1 cellular context compared by ENCODE assay signal in genomic region chr9:33446507-33447403, GRCh38.
TF ChIP-seq lines count a peak whose summit lies in the region.

No MANE protein-coding gene starts in this region.

TF ChIP-seq in GM12878, 131 proteins besides CTCF, POLR2A, EP300 and RAD21 (continues in another document):
- TF ChIP-seq USF2 (IDR thresholded peaks at IDR 0.05; ENCODE audit: borderline replicate concordance, low read depth, low read length): no peak
- 0 out of 2 replicates have a peak, but pooled peaks have one; percentile 25 for TF ChIP-seq BCL11A (IDR thresholded peaks at IDR 0.05; ENCODE audit: low read depth, low read length)
- peak; percentile 87 for TF ChIP-seq IKZF1 (conservative IDR thresholded peaks at IDR 0.05)
- no peak for TF ChIP-seq FOS (IDR thresholded peaks at IDR 0.05; ENCODE audit: borderline replicate concordance, extremely low read depth, insufficient read length)
- TF ChIP-seq IKZF2 (IDR thresholded peaks at IDR 0.05): peak; percentile 67 to 74; a peak in 2 of 4 replicates
- peak; percentile 43; the same call in 1 of the 2 replicates for TF ChIP-seq NBN (IDR thresholded peaks at IDR 0.05)
- peak; percentile 82 for TF ChIP-seq NFIC (IDR thresholded peaks at IDR 0.05; ENCODE audit: low read depth, low read length)
- TF ChIP-seq YBX1 (IDR thresholded peaks at IDR 0.05): no peak
- TF ChIP-seq TCF3 (IDR thresholded peaks at IDR 0.05; ENCODE audit: borderline replicate concordance, insufficient read depth, low read depth, low read length): peak; percentile 84; the same call in 1 of the 2 replicates
- TF ChIP-seq, protein P1, sequence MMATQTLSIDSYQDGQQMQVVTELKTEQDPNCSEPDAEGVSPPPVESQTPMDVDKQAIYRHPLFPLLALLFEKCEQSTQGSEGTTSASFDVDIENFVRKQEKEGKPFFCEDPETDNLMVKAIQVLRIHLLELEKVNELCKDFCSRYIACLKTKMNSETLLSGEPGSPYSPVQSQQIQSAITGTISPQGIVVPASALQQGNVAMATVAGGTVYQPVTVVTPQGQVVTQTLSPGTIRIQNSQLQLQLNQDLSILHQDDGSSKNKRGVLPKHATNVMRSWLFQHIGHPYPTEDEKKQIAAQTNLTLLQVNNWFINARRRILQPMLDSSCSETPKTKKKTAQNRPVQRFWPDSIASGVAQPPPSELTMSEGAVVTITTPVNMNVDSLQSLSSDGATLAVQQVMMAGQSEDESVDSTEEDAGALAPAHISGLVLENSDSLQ (IDR thresholded peaks at IDR 0.05): peak; percentile 90
- TF ChIP-seq FOXM1 (IDR thresholded peaks at IDR 0.05; ENCODE audit: low read depth, low read length): peak; percentile 67; the same call in 1 of the 2 replicates
- TF ChIP-seq EZH2 (IDR thresholded peaks at IDR 0.05; ENCODE audit: borderline replicate concordance, control insufficient read depth, low read depth, low read length): no peak
- 0 out of 2 replicates have a peak, but pooled peaks have one; percentile 32 for TF ChIP-seq DPF2 (IDR thresholded peaks at IDR 0.05)
- no peak for TF ChIP-seq BRCA1 (IDR thresholded peaks at IDR 0.05; ENCODE audit: low read depth, low read length)
- TF ChIP-seq POU2F2 (IDR thresholded peaks at IDR 0.05; ENCODE audit: borderline replicate concordance, low read depth, low read length): peak; percentile 38; the same call in 1 of the 3 replicates
- no peak; the same call in 1 of the 2 replicates for TF ChIP-seq ZNF207 (IDR thresholded peaks at IDR 0.05; ENCODE audit: borderline replicate concordance)
- no peak for TF ChIP-seq TCF7 (IDR thresholded peaks at IDR 0.05; ENCODE audit: borderline replicate concordance)
- no peak for TF ChIP-seq POLR2AphosphoS2 (IDR thresholded peaks at IDR 0.05; ENCODE audit: low read depth, low read length)
- TF ChIP-seq TAF1 (IDR thresholded peaks at IDR 0.05; ENCODE audit: borderline replicate concordance, low read depth, low read length): no peak
- TF ChIP-seq, protein P2, sequence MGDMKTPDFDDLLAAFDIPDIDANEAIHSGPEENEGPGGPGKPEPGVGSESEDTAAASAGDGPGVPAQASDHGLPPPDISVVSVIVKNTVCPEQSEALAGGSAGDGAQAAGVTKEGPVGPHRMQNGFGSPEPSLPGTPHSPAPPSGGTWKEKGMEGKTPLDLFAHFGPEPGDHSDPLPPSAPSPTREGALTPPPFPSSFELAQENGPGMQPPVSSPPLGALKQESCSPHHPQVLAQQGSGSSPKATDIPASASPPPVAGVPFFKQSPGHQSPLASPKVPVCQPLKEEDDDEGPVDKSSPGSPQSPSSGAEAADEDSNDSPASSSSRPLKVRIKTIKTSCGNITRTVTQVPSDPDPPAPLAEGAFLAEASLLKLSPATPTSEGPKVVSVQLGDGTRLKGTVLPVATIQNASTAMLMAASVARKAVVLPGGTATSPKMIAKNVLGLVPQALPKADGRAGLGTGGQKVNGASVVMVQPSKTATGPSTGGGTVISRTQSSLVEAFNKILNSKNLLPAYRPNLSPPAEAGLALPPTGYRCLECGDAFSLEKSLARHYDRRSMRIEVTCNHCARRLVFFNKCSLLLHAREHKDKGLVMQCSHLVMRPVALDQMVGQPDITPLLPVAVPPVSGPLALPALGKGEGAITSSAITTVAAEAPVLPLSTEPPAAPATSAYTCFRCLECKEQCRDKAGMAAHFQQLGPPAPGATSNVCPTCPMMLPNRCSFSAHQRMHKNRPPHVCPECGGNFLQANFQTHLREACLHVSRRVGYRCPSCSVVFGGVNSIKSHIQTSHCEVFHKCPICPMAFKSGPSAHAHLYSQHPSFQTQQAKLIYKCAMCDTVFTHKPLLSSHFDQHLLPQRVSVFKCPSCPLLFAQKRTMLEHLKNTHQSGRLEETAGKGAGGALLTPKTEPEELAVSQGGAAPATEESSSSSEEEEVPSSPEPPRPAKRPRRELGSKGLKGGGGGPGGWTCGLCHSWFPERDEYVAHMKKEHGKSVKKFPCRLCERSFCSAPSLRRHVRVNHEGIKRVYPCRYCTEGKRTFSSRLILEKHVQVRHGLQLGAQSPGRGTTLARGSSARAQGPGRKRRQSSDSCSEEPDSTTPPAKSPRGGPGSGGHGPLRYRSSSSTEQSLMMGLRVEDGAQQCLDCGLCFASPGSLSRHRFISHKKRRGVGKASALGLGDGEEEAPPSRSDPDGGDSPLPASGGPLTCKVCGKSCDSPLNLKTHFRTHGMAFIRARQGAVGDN (IDR thresholded peaks at IDR 0.05): no peak; the same call in 1 of the 2 replicates
- peak; percentile 41; the same call in 1 of the 2 replicates for TF ChIP-seq ZBED1 (IDR thresholded peaks at IDR 0.05; ENCODE audit: borderline replicate concordance)
- peak; percentile 87 for TF ChIP-seq RUNX3 (IDR thresholded peaks at IDR 0.05; ENCODE audit: low read length)
- 0 out of 2 replicates have a peak, but pooled peaks have one; percentile 62 for TF ChIP-seq STAT3 (IDR thresholded peaks at IDR 0.05; ENCODE audit: low read depth, low read length)
- TF ChIP-seq MEF2A (IDR thresholded peaks at IDR 0.05; ENCODE audit: insufficient read depth, low read depth, low read length): no peak
- TF ChIP-seq PAX8 (IDR thresholded peaks at IDR 0.05): no peak
- no peak for TF ChIP-seq ZSCAN29 (IDR thresholded peaks at IDR 0.05)
- TF ChIP-seq IRF4 (IDR thresholded peaks at IDR 0.05; ENCODE audit: low read depth, low read length): 0 out of 2 replicates have a peak, but pooled peaks have one; percentile 12
- no peak for TF ChIP-seq NR2C2 (IDR thresholded peaks at IDR 0.05; ENCODE audit: borderline replicate concordance, control insufficient read depth, insufficient read length, low read depth)
- TF ChIP-seq, protein P3, sequence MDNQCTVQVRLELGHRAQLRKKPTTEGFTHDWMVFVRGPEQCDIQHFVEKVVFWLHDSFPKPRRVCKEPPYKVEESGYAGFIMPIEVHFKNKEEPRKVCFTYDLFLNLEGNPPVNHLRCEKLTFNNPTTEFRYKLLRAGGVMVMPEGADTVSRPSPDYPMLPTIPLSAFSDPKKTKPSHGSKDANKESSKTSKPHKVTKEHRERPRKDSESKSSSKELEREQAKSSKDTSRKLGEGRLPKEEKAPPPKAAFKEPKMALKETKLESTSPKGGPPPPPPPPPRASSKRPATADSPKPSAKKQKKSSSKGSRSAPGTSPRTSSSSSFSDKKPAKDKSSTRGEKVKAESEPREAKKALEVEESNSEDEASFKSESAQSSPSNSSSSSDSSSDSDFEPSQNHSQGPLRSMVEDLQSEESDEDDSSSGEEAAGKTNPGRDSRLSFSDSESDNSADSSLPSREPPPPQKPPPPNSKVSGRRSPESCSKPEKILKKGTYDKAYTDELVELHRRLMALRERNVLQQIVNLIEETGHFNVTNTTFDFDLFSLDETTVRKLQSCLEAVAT (IDR thresholded peaks at IDR 0.05): 0 out of 2 replicates have a peak, but pooled peaks have one; percentile 20
- no peak for TF ChIP-seq POLR2AphosphoS5 (IDR thresholded peaks at IDR 0.05; ENCODE audit: low read length)
- no peak for TF ChIP-seq SIN3A (IDR thresholded peaks at IDR 0.05; ENCODE audit: low read depth, low read length)
- TF ChIP-seq, protein P4, sequence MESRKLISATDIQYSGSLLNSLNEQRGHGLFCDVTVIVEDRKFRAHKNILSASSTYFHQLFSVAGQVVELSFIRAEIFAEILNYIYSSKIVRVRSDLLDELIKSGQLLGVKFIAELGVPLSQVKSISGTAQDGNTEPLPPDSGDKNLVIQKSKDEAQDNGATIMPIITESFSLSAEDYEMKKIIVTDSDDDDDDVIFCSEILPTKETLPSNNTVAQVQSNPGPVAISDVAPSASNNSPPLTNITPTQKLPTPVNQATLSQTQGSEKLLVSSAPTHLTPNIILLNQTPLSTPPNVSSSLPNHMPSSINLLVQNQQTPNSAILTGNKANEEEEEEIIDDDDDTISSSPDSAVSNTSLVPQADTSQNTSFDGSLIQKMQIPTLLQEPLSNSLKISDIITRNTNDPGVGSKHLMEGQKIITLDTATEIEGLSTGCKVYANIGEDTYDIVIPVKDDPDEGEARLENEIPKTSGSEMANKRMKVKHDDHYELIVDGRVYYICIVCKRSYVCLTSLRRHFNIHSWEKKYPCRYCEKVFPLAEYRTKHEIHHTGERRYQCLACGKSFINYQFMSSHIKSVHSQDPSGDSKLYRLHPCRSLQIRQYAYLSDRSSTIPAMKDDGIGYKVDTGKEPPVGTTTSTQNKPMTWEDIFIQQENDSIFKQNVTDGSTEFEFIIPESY (IDR thresholded peaks at IDR 0.05): no peak
- no peak for TF ChIP-seq KLF5 (IDR thresholded peaks at IDR 0.05; ENCODE audit: partially characterized antibody)
- no peak for TF ChIP-seq IRF3 (IDR thresholded peaks at IDR 0.05)
- TF ChIP-seq PBX3 (IDR thresholded peaks at IDR 0.05; ENCODE audit: insufficient replicate concordance, low read depth, low read length): peak; percentile 75
- TF ChIP-seq, protein P5, sequence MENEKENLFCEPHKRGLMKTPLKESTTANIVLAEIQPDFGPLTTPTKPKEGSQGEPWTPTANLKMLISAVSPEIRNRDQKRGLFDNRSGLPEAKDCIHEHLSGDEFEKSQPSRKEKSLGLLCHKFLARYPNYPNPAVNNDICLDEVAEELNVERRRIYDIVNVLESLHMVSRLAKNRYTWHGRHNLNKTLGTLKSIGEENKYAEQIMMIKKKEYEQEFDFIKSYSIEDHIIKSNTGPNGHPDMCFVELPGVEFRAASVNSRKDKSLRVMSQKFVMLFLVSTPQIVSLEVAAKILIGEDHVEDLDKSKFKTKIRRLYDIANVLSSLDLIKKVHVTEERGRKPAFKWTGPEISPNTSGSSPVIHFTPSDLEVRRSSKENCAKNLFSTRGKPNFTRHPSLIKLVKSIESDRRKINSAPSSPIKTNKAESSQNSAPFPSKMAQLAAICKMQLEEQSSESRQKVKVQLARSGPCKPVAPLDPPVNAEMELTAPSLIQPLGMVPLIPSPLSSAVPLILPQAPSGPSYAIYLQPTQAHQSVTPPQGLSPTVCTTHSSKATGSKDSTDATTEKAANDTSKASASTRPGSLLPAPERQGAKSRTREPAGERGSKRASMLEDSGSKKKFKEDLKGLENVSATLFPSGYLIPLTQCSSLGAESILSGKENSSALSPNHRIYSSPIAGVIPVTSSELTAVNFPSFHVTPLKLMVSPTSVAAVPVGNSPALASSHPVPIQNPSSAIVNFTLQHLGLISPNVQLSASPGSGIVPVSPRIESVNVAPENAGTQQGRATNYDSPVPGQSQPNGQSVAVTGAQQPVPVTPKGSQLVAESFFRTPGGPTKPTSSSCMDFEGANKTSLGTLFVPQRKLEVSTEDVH (IDR thresholded peaks at IDR 0.05; ENCODE audit: low read depth, partially characterized antibody): no peak
- TF ChIP-seq, protein P6, sequence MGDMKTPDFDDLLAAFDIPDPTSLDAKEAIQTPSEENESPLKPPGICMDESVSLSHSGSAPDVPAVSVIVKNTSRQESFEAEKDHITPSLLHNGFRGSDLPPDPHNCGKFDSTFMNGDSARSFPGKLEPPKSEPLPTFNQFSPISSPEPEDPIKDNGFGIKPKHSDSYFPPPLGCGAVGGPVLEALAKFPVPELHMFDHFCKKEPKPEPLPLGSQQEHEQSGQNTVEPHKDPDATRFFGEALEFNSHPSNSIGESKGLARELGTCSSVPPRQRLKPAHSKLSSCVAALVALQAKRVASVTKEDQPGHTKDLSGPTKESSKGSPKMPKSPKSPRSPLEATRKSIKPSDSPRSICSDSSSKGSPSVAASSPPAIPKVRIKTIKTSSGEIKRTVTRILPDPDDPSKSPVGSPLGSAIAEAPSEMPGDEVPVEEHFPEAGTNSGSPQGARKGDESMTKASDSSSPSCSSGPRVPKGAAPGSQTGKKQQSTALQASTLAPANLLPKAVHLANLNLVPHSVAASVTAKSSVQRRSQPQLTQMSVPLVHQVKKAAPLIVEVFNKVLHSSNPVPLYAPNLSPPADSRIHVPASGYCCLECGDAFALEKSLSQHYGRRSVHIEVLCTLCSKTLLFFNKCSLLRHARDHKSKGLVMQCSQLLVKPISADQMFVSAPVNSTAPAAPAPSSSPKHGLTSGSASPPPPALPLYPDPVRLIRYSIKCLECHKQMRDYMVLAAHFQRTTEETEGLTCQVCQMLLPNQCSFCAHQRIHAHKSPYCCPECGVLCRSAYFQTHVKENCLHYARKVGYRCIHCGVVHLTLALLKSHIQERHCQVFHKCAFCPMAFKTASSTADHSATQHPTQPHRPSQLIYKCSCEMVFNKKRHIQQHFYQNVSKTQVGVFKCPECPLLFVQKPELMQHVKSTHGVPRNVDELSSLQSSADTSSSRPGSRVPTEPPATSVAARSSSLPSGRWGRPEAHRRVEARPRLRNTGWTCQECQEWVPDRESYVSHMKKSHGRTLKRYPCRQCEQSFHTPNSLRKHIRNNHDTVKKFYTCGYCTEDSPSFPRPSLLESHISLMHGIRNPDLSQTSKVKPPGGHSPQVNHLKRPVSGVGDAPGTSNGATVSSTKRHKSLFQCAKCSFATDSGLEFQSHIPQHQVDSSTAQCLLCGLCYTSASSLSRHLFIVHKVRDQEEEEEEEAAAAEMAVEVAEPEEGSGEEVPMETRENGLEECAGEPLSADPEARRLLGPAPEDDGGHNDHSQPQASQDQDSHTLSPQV (IDR thresholded peaks at IDR 0.05): no peak
- TF ChIP-seq MTA3 (IDR thresholded peaks at IDR 0.05; ENCODE audit: borderline replicate concordance, low read length): peak; percentile 63; the same call in 1 of the 2 replicates
- no peak for TF ChIP-seq RELA (IDR thresholded peaks at IDR 0.05; ENCODE audit: borderline replicate concordance, partially characterized antibody)
